Comparison of ENCODE assay signal across 8 cellular contexts in the genomic region with DNA sequence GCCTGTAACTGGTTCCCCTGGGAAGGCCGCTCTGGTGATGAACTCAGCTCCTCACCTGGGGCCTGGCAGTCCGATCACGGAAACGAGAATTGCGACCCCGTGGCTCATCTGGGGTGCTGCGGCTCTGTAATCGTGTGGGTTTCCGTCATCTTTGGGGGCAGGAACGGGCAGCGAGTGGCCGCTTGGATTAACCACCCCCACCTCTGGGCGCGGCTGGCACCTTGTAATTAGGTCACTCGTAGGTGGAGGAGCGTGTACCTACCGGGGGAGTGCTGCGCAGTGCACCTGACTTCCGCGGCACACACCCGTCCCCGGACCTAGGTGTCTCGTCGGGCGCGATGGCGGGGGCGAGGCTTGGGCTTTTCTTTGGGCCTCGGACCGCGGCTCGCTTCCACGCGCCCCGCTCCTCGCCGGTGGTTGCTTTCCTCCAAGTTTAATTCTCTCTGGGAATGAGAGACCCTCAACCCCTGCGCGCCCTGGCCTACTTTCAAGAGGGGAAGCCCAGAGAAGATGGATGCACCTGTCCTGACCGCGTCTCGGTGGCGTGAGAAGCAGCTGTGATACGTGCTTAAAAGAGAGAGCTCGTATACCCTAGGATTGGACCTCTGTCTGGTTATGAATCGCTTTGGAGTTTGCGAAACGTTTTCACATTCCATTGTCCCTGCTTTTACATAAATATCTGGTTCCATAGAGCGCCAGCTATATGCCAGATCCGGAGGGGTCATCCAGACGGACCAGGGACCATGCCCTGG. TPM values are rescaled to one million over a fixed set of nuclear protein-coding genes. Genes with fewer than 3 reads are reported as not detected.
DNase-seq lines count a peak whose midpoint lies in the region; ATAC-seq and TF ChIP-seq lines count a peak whose summit lies in the region.

No MANE protein-coding gene starts in this region.

- peak overlapping the region; percentile 95 for H3K27ac Mint-ChIP-seq in glutamatergic neuron (ENCODE audit: unreplicated experiment)

- H3K27me3 Mint-ChIP-seq in glutamatergic neuron (ENCODE audit: unreplicated experiment): peaks cover 6% of the 10 kb centered on the region

- DNase-seq in Jurkat, Clone E6-1 (ENCODE audit: low read depth, low spot score): no peak
- DNase-seq in activated T-helper 9 cell treated with anti-CD3 and anti-CD28 coated beads, Interleukin-2, amount 50 U/mL, for 16 hours (ENCODE audit: low read depth): peak; percentile 67
- peak; percentile 38 for DNase-seq in glutamatergic neuron
- DNase-seq in prostate gland (ENCODE audit: low spot score): no peak
- DNase-seq in SKM-1 treated with dmso at 0.1 percent for 144 hours (lab: John Stamatoyannopoulos, UW; ENCODE audit: unreplicated experiment): no peak

- H3K4me1 Mint-ChIP-seq in glutamatergic neuron (ENCODE audit: low read depth, unreplicated experiment): peaks cover 28% of the 10 kb centered on the region

- TF ChIP-seq POLR2A in prostate gland (IDR thresholded peaks at IDR 0.05): peak; percentile 67

- no peaks in the 10 kb centered on the region for H3K27me3 ChIP-seq in prostate gland (replicated peaks; ENCODE audit: insufficient read depth)

- H3K9me3 ChIP-seq in prostate gland: no peaks in the 10 kb centered on the region

- ATAC-seq in GM19455 (IDR thresholded peaks at IDR 0.05; ENCODE audit: unreplicated experiment): peak; percentile 25
- ATAC-seq in GM21786 (IDR thresholded peaks at IDR 0.05; ENCODE audit: unreplicated experiment): no peak

- H3K27ac ChIP-seq in C4-2B: peak overlapping the region; percentile 99
- peak overlapping the region; percentile 99 to 100 for H3K27ac ChIP-seq in prostate gland

- 4% methylated on average over 51 of the region's 51 CpGs for WGBS in prostate gland

- H3K4me3 Mint-ChIP-seq in glutamatergic neuron (ENCODE audit: unreplicated experiment): peak overlapping the region; percentile 95

- H3K36me3 Mint-ChIP-seq in glutamatergic neuron (ENCODE audit: unreplicated experiment): no peaks in the 10 kb centered on the region

- H3K36me3 ChIP-seq in prostate gland: no peaks in the 10 kb centered on the region

- intact Hi-C loops in prostate gland (cut with DNase I): loop anchor here (2.0 to 10.0 kb wide), 3 partner anchors 50 to 298 kb away; partner anchors contain the start of genes CDKL3, JADE2 and SKP1

- TF ChIP-seq CTCF in C4-2B (conservative IDR thresholded peaks at IDR 0.05) (no peak), glutamatergic neuron (IDR thresholded peaks at IDR 0.05; ENCODE audit: partially characterized antibody, unreplicated experiment) (no peak), prostate gland (IDR thresholded peaks at IDR 0.05) (peak in 1 of 4 experiments; percentile 3)

- H3K9me3 Mint-ChIP-seq in glutamatergic neuron (ENCODE audit: unreplicated experiment): peaks cover 13% of the 10 kb centered on the region

- H3K4me1 ChIP-seq in prostate gland (replicated peaks): peaks cover 6% of the 10 kb centered on the region

- H3K4me3 ChIP-seq in Jurkat, Clone E6-1 (ENCODE audit: low read length): peak overlapping the region; percentile 68
- H3K4me3 ChIP-seq in prostate gland: peak overlapping the region; percentile 85 to 100

RNA-seq across cellular contexts. Expression of gene PPP2CA, which starts 0.7 kb away (rescaled TPM):
- 263 TPM for polyA plus RNA-seq in Jurkat, Clone E6-1 (2012; ENCODE audit: insufficient read depth, insufficient read length)
- total RNA-seq in glutamatergic neuron (ENCODE audit: unreplicated experiment) (193 TPM), prostate gland (100 to 1,000 TPM; 119 to 175 TPM)

RNA-seq across cellular contexts. Expression of gene SKP1, which starts 49.9 kb away (rescaled TPM):
- polyA plus RNA-seq in Jurkat, Clone E6-1 (2012; ENCODE audit: insufficient read depth, insufficient read length): 733 TPM
- 345 TPM for total RNA-seq in glutamatergic neuron (ENCODE audit: unreplicated experiment)
- 100 to 1,000 TPM; 343 to 391 TPM for total RNA-seq in prostate gland

Comparison
In these comparisons a context has a peak if more than half of its experiments do, and no peak if none do; other contexts are left out.
1. DNase-seq: peak in activated T-helper 9 cell treated with anti-CD3 and anti-CD28 coated beads, Interleukin-2, amount 50 U/mL, for 16 hours (single experiment) and glutamatergic neuron (single experiment); none in Jurkat, Clone E6-1 (single experiment), prostate gland (single experiment) and SKM-1 treated with dmso at 0.1 percent for 144 hours (single experiment).